ENCODE assay signal across 9 cellular contexts in the genomic region with DNA sequence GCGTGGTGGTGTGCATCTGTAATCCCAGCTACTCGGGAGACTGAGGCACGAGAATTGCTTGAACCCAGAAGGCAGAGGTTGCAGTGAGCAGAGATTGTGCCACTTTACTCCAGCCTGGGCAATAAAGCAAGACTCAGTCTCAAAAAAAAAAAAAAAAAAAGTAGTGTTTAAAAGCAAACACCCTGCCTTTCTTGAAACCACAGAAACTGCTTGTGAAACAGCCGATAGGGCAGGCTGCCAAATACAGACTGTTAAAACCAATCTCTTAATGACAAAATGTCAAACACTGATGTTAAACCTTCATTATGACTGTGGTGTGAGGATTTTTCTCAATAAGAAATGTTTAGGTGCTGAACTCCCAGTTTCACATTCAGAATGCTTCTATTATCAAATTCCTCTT. TPM values are rescaled to one million over a fixed set of nuclear protein-coding genes. Genes with fewer than 3 reads are reported as not detected.
DNase-seq lines count a peak whose midpoint lies in the region; ATAC-seq and TF ChIP-seq lines count a peak whose summit lies in the region.
"Had no signal": no experiment of that assay in that cellular context is flagged by ENCODE, and none has a peak within 500 bp of the region (broad histone marks: within the 10 kb centered on the region; RNA-seq: fewer than 3 reads in every experiment).

No MANE protein-coding gene starts in this region.

- no peaks in the 10 kb centered on the region for H3K27me3 ChIP-seq in upper lobe of left lung

- ATAC-seq in HG02798 (IDR thresholded peaks at IDR 0.05; ENCODE audit: poor library complexity, unreplicated experiment), result peak; percentile 78
- peak; percentile 89 to 93 for ATAC-seq in natural killer cell treated with Interleukin-12 subunit alpha and Interleukin-12 subunit beta and Interleukin-15 and Interleukin-18, amount 100 ng/mL, for 72 hours
- peak in 1 of 2 donors; percentile 20 for ATAC-seq in upper lobe of left lung (ENCODE audit: low FRiP score in 2 of 2)

- H3K4me1 Mint-ChIP-seq in activated naive CD8-positive, alpha-beta T cell treated with anti-CD3 and anti-CD28 coated beads for 36 hours, result peaks cover 65% of the 10 kb centered on the region
- peaks cover 71 to 74% of the 10 kb centered on the region in 2 donors for H3K4me1 Mint-ChIP-seq in natural killer cell treated with Interleukin-12 subunit alpha and Interleukin-12 subunit beta and Interleukin-15 and Interleukin-18, amount 100 ng/mL, for 72 hours (ENCODE audit: low read depth in 2 of 2)

- peaks cover 0 to 8% (median 0%) of the 10 kb centered on the region in 4 donors for H3K36me3 ChIP-seq in upper lobe of left lung

- WGBS in upper lobe of left lung, 2 donors, result 42 to 49% methylated on average over 4 of the region's 4 CpGs

- peaks cover 77 to 91% (median 82%) of the 10 kb centered on the region in 4 donors for H3K4me1 ChIP-seq in upper lobe of left lung

- peak; percentile 81 for DNase-seq in GM10266 (ENCODE audit: extremely low spot score)
- DNase-seq in T-helper 1 cell, result peak; percentile 19 to 89 (median 53)
- peak; percentile 81 for DNase-seq in activated naive CD8-positive, alpha-beta T cell treated with anti-CD3 and anti-CD28 coated beads for 36 hours
- DNase-seq in natural killer cell treated with Interleukin-12 subunit alpha and Interleukin-12 subunit beta and Interleukin-15 and Interleukin-18, amount 100 ng/mL, for 72 hours (ENCODE audit: low spot score), result peak; percentile 90
- peak in 1 of 2 donors; percentile 88 for DNase-seq in upper lobe of left lung
- no peak for DNase-seq in DMS53 (lab: John Stamatoyannopoulos, UW)
- DNase-seq in NCI-H1436 treated with DMSO at 0.1 percent for 48 hours (lab: John Stamatoyannopoulos, UW), result no peak

- no peaks in the 10 kb centered on the region for H3K27me3 Mint-ChIP-seq in activated naive CD8-positive, alpha-beta T cell treated with anti-CD3 and anti-CD28 coated beads for 36 hours
- no peaks in the 10 kb centered on the region for H3K27me3 Mint-ChIP-seq in natural killer cell treated with Interleukin-12 subunit alpha and Interleukin-12 subunit beta and Interleukin-15 and Interleukin-18, amount 100 ng/mL, for 72 hours

- no peaks in the 10 kb centered on the region for H3K9me3 ChIP-seq in upper lobe of left lung
- H3K9me3 ChIP-seq: HAP-1 had no signal

- H3K4me3 Mint-ChIP-seq in activated naive CD8-positive, alpha-beta T cell treated with anti-CD3 and anti-CD28 coated beads for 36 hours, result peak overlapping the region; percentile 52
- H3K4me3 Mint-ChIP-seq in natural killer cell treated with Interleukin-12 subunit alpha and Interleukin-12 subunit beta and Interleukin-15 and Interleukin-18, amount 100 ng/mL, for 72 hours, result peak overlapping the region; percentile 89

- peaks cover 16% of the 10 kb centered on the region for H3K36me3 Mint-ChIP-seq in activated naive CD8-positive, alpha-beta T cell treated with anti-CD3 and anti-CD28 coated beads for 36 hours
- H3K36me3 Mint-ChIP-seq in natural killer cell treated with Interleukin-12 subunit alpha and Interleukin-12 subunit beta and Interleukin-15 and Interleukin-18, amount 100 ng/mL, for 72 hours, result peaks cover 5% of the 10 kb centered on the region

- H3K27ac ChIP-seq in upper lobe of left lung, result peak overlapping the region in 3 of 4 donors; percentile 33 to 74 (median 42)

- H3K9me3 Mint-ChIP-seq in activated naive CD8-positive, alpha-beta T cell treated with anti-CD3 and anti-CD28 coated beads for 36 hours, result no peaks in the 10 kb centered on the region
- no peaks in the 10 kb centered on the region for H3K9me3 Mint-ChIP-seq in natural killer cell treated with Interleukin-12 subunit alpha and Interleukin-12 subunit beta and Interleukin-15 and Interleukin-18, amount 100 ng/mL, for 72 hours

- no peak for TF ChIP-seq POLR2A in upper lobe of left lung (IDR thresholded peaks at IDR 0.05)

- H3K27ac Mint-ChIP-seq in activated naive CD8-positive, alpha-beta T cell treated with anti-CD3 and anti-CD28 coated beads for 36 hours, result peak overlapping the region; percentile 75
- H3K27ac Mint-ChIP-seq in natural killer cell treated with Interleukin-12 subunit alpha and Interleukin-12 subunit beta and Interleukin-15 and Interleukin-18, amount 100 ng/mL, for 72 hours, result peak overlapping the region; percentile 84 to 87

- TF ChIP-seq EP300 in upper lobe of left lung (IDR thresholded peaks at IDR 0.05), result no peak

- no peak overlapping the region for H3K4me3 ChIP-seq in upper lobe of left lung
- H3K4me3 ChIP-seq: HAP-1 had no signal

- TF ChIP-seq CTCF in GM10266 (IDR thresholded peaks at IDR 0.05; ENCODE audit: control insufficient read depth, insufficient read depth, low read depth, missing control alignments), result no peak
- no peak for TF ChIP-seq CTCF in upper lobe of left lung (IDR thresholded peaks at IDR 0.05)

RNA-seq across cellular contexts. Expression of gene MARK2, which starts 27.3 kb away (rescaled TPM):
- total RNA-seq in activated naive CD8-positive, alpha-beta T cell treated with anti-CD3 and anti-CD28 coated beads for 36 hours, result 10 to 100 TPM; 27.7 to 29.0 TPM
- total RNA-seq in natural killer cell treated with Interleukin-12 subunit alpha and Interleukin-12 subunit beta and Interleukin-15 and Interleukin-18, amount 100 ng/mL, for 72 hours, result 10 to 100 TPM; 54.9 to 68.5 TPM
- 10 to 100 TPM; 41.7 to 67.1 (median 50.7) TPM for total RNA-seq in upper lobe of left lung

RNA-seq across cellular contexts. Expression of gene RCOR2, which starts 50.8 kb away (rescaled TPM):
- under 1 TPM; 0.58 to 0.82 TPM for total RNA-seq in activated naive CD8-positive, alpha-beta T cell treated with anti-CD3 and anti-CD28 coated beads for 36 hours
- not detected for total RNA-seq in natural killer cell treated with Interleukin-12 subunit alpha and Interleukin-12 subunit beta and Interleukin-15 and Interleukin-18, amount 100 ng/mL, for 72 hours
- total RNA-seq in upper lobe of left lung, result under 1 TPM in 2 of 6 donors, not detected in 4; 0.14 to 0.40 TPM

RNA-seq across cellular contexts. Expression of gene SPINDOC, which starts 53.0 kb away (rescaled TPM):
- 10 to 100 TPM; 29.3 to 29.5 TPM for total RNA-seq in activated naive CD8-positive, alpha-beta T cell treated with anti-CD3 and anti-CD28 coated beads for 36 hours
- total RNA-seq in natural killer cell treated with Interleukin-12 subunit alpha and Interleukin-12 subunit beta and Interleukin-15 and Interleukin-18, amount 100 ng/mL, for 72 hours, result 10 to 100 TPM; 34.3 to 65.1 TPM
- 10 to 100 TPM in 5 of 6 donors, 1 to 10 TPM in 1; 9.0 to 22.5 (median 16.3) TPM for total RNA-seq in upper lobe of left lung

Comparison
In these comparisons a context has a peak if more than half of its experiments do, and no peak if none do; other contexts are left out.
1. DNase-seq: peak in GM10266 (single experiment), T-helper 1 cell (5 of 5), activated naive CD8-positive, alpha-beta T cell treated with anti-CD3 and anti-CD28 coated beads for 36 hours (single experiment) and natural killer cell treated with Interleukin-12 subunit alpha and Interleukin-12 subunit beta and Interleukin-15 and Interleukin-18, amount 100 ng/mL, for 72 hours (single experiment); none in DMS53 (single experiment) and NCI-H1436 treated with DMSO at 0.1 percent for 48 hours (single experiment).